ENCODE assay signal across 34 cellular contexts in genomic region chr4:122243785-122244184, GRCh38.
"Had no signal": no experiment of that assay in that cellular context is flagged by ENCODE, and none has a peak within 500 bp of the region (broad histone marks: within the 10 kb centered on the region; RNA-seq: fewer than 3 reads in every experiment).

No MANE protein-coding gene starts in this region.

- H3K9me3 ChIP-seq: MG63 had no signal

- DNase-seq: Karpas-422, Kasumi-1, MG63, MM.1S, MV-4-11, NCI-H1048, NCI-H1092, NCI-H1092 treated with DMSO at 0.1 percent for 48 hours, NCI-H1105, NCI-H1105 treated with DMSO at 0.1 percent for 48 hours, NCI-H1417, NCI-H1417 treated with DMSO at 0.1 percent for 48 hours, NCI-H1436, NCI-H1436 treated with DMSO at 0.1 percent for 48 hours, NCI-H146, NCI-H1694, NCI-H1694 treated with DMSO at 0.1 percent for 48 hours, NCI-H187, NCI-H187 treated with DMSO at 0.1 percent for 48 hours, NCI-H1930, NCI-H2029, NCI-H2029 treated with DMSO at 0.1 percent for 48 hours, NCI-H2081, NCI-H2081 treated with DMSO at 0.1 percent for 48 hours, NCI-H2107, NCI-H2171, NCI-H2171 treated with DMSO at 0.1 percent for 48 hours, NCI-H2227 treated with DMSO at 0.1 percent for 48 hours, NCI-H226, NCI-H345, NCI-H446, NCI-H446 treated with DMSO at 0.1 percent for 48 hours, NCI-H510A, NCI-H510A treated with DMSO at 0.1 percent for 48 hours had no signal

- H3K27me3 ChIP-seq: MG63 had no signal

- H3K4me3 ChIP-seq: MG63 had no signal
